ENCODE assay signal across 7 cellular contexts in the genomic region with DNA sequence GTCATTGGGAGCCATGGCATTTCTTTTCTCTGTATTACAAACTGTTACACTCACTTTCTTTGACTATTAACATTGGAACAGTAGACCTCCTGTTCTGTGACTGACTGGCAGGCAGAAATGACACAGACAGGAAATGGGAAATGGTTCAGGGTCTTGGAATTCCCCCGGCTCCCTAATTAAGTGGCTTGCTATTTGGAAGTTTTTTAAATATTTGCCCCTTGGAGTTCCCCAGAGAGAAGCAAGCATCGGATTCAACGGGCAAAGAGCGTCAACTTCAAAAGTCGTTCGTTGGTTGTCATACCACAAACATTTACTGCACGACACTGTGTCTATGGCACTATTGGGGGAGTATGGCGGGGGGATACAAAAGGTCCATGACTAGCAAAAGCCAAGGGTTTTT. TPM values are rescaled to one million over a fixed set of nuclear protein-coding genes. Genes with fewer than 3 reads are reported as not detected.
DNase-seq lines count a peak whose midpoint lies in the region; ATAC-seq, FAIRE-seq and TF ChIP-seq lines count a peak whose summit lies in the region.

No MANE protein-coding gene starts in this region.

- H3F3A ChIP-seq in GM23338 (replicated peaks; ENCODE audit: low read depth) (no peaks in the 10 kb centered on the region), neural cell (ENCODE audit: insufficient read depth, low read length, poor library complexity, severe bottlenecking) (peaks cover 4% of the 10 kb centered on the region)

- H3K27ac ChIP-seq in GM23338 (ENCODE audit: low read depth) (no peak overlapping the region), duodenal mucosa (ENCODE audit: low read depth, low read length) (peak overlapping the region; percentile 95), neural cell (ENCODE audit: low read length) (no peak overlapping the region)

- peak overlapping the region in 1 of 2 donors; percentile 95 for H3K9ac ChIP-seq in duodenal mucosa (ENCODE audit: low read depth in 1 of 2, low read length in 2 of 2)
- peak overlapping the region; percentile 88 for H3K9ac ChIP-seq in neural cell (ENCODE audit: low read length)

- ATAC-seq in GM23338 (no peak), HG02885 (IDR thresholded peaks at IDR 0.05; ENCODE audit: poor library complexity, unreplicated experiment) (no peak)

- H3K4me1 Mint-ChIP-seq in GM23338: peaks cover 14% of the 10 kb centered on the region

- H4K20me1 ChIP-seq in GM23338 (replicated peaks; ENCODE audit: insufficient read depth) (peaks cover 3% of the 10 kb centered on the region; the same call in 1 of the 2 replicates), neural cell (ENCODE audit: insufficient read depth) (no peaks in the 10 kb centered on the region)

- peaks cover 3% of the 10 kb centered on the region; the same call in 1 of the 3 replicates for H3K36me3 Mint-ChIP-seq in GM23338 (ENCODE audit: low read depth)

- H3K79me2 ChIP-seq in GM23338 (replicated peaks; ENCODE audit: insufficient read depth) (peaks cover 29% of the 10 kb centered on the region), neural cell (replicated peaks; ENCODE audit: insufficient read depth, low read length) (peaks cover 34% of the 10 kb centered on the region)

- H3K9me3 ChIP-seq in duodenal mucosa (ENCODE audit: control insufficient read depth in 1 of 2, low read length in 2 of 2): no peaks in the 10 kb centered on the region
- no peaks in the 10 kb centered on the region for H3K9me3 ChIP-seq in neural cell (ENCODE audit: low read length)

- H3K9me2 ChIP-seq in GM23338 (ENCODE audit: insufficient read depth): no peaks in the 10 kb centered on the region
- H3K9me2 ChIP-seq in neural cell (ENCODE audit: insufficient read depth, low read length): no peaks in the 10 kb centered on the region

- TF ChIP-seq CTCF in GM23338 (conservative IDR thresholded peaks at IDR 0.05; ENCODE audit: low read depth in 2 of 2) (no peak), neural cell (IDR thresholded peaks at IDR 0.05; ENCODE audit: poor library complexity, severe bottlenecking) (no peak)

- H3K27me3 Mint-ChIP-seq in GM23338 (ENCODE audit: insufficient read depth, low read depth, poor library complexity): peaks cover 2% of the 10 kb centered on the region

- H3K27me3 ChIP-seq in GM23338 (ENCODE audit: insufficient read depth) (no peaks in the 10 kb centered on the region), duodenal mucosa (ENCODE audit: control insufficient read depth in 1 of 2, insufficient read depth in 2 of 2, low read length in 2 of 2) (no peaks in the 10 kb centered on the region), neural cell (ENCODE audit: insufficient read depth, low read depth, low read length) (no peaks in the 10 kb centered on the region)

- H3K36me3 ChIP-seq in GM23338 (ENCODE audit: insufficient read depth): no peaks in the 10 kb centered on the region
- peaks cover 5 to 6% of the 10 kb centered on the region in 2 donors for H3K36me3 ChIP-seq in duodenal mucosa (ENCODE audit: control insufficient read depth in 1 of 2, insufficient read depth in 2 of 2, low read length in 2 of 2)
- H3K36me3 ChIP-seq in neural cell (ENCODE audit: insufficient read depth, low read length): no peaks in the 10 kb centered on the region

- TF ChIP-seq EP300 in neural cell (conservative IDR thresholded peaks at IDR 0.05; ENCODE audit: poor library complexity, severe bottlenecking): no peak

- H3K4me3 Mint-ChIP-seq in GM23338: peak overlapping the region; percentile 98

- DNase-seq in GM23338 (ENCODE audit: low spot score) (no peak), RCC 7860 (ENCODE audit: low spot score) (peak; percentile 88), NCI-H1048 (lab: John Stamatoyannopoulos, UW) (no peak), D341Med (ENCODE audit: low spot score) (no peak)

- no peak overlapping the region for H3K27ac Mint-ChIP-seq in GM23338

- peak overlapping the region; percentile 93 for H3K4me3 ChIP-seq in GM23338
- peak overlapping the region; percentile 92 to 95 for H3K4me3 ChIP-seq in duodenal mucosa (ENCODE audit: low read depth in 1 of 2, low read length in 2 of 2)
- H3K4me3 ChIP-seq in neural cell (ENCODE audit: low read length): peak overlapping the region; percentile 83

- H3K4me2 ChIP-seq in GM23338: peak overlapping the region; percentile 86
- H3K4me2 ChIP-seq in neural cell (ENCODE audit: low read length): peak overlapping the region; percentile 44

- peak; percentile 80 for FAIRE-seq in RCC 7860 (lab: Jason Lieb, UNC)

- H3K4me1 ChIP-seq in GM23338 (ENCODE audit: insufficient read depth) (peaks cover 11% of the 10 kb centered on the region), duodenal mucosa (ENCODE audit: control insufficient read depth in 1 of 2, insufficient read depth in 2 of 2, low read length in 2 of 2) (peaks cover 0 to 16% of the 10 kb centered on the region in 2 donors)

- no peak for TF ChIP-seq RAD21 in neural cell (conservative IDR thresholded peaks at IDR 0.05)

- H3K9me3 Mint-ChIP-seq in GM23338: no peaks in the 10 kb centered on the region

- H2AFZ ChIP-seq in GM23338 (peak overlapping the region; percentile 97; the same call in 1 of the 2 replicates), neural cell (ENCODE audit: low read depth, low read length) (no peak overlapping the region)

TF ChIP-seq in GM23338, 12 proteins besides CTCF, POLR2A, EP300 and RAD21:
- no peak for TF ChIP-seq ZNF114 (CRISPR knock-in tag; IDR thresholded peaks at IDR 0.05)
- no peak for TF ChIP-seq JUNB (IDR thresholded peaks at IDR 0.05; ENCODE audit: unreplicated experiment)
- no peak for TF ChIP-seq NANOG (IDR thresholded peaks at IDR 0.05; ENCODE audit: borderline replicate concordance)
TF ChIP-seq in GM23338: peak in this region for 0.

TF ChIP-seq in neural cell, 6 proteins besides CTCF, POLR2A, EP300 and RAD21:
- TF ChIP-seq, protein P1, sequence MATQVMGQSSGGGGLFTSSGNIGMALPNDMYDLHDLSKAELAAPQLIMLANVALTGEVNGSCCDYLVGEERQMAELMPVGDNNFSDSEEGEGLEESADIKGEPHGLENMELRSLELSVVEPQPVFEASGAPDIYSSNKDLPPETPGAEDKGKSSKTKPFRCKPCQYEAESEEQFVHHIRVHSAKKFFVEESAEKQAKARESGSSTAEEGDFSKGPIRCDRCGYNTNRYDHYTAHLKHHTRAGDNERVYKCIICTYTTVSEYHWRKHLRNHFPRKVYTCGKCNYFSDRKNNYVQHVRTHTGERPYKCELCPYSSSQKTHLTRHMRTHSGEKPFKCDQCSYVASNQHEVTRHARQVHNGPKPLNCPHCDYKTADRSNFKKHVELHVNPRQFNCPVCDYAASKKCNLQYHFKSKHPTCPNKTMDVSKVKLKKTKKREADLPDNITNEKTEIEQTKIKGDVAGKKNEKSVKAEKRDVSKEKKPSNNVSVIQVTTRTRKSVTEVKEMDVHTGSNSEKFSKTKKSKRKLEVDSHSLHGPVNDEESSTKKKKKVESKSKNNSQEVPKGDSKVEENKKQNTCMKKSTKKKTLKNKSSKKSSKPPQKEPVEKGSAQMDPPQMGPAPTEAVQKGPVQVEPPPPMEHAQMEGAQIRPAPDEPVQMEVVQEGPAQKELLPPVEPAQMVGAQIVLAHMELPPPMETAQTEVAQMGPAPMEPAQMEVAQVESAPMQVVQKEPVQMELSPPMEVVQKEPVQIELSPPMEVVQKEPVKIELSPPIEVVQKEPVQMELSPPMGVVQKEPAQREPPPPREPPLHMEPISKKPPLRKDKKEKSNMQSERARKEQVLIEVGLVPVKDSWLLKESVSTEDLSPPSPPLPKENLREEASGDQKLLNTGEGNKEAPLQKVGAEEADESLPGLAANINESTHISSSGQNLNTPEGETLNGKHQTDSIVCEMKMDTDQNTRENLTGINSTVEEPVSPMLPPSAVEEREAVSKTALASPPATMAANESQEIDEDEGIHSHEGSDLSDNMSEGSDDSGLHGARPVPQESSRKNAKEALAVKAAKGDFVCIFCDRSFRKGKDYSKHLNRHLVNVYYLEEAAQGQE (IDR thresholded peaks at IDR 0.05; ENCODE audit: borderline replicate concordance): no peak
- no peak for TF ChIP-seq TAF1 (IDR thresholded peaks at IDR 0.05; ENCODE audit: low read depth)
- no peak for TF ChIP-seq EZH2 (IDR thresholded peaks at IDR 0.05; ENCODE audit: borderline replicate concordance, insufficient read depth, low read length, poor library complexity, severe bottlenecking)
- TF ChIP-seq MXI1 (conservative IDR thresholded peaks at IDR 0.05; ENCODE audit: poor library complexity, severe bottlenecking): no peak
- TF ChIP-seq POLR2AphosphoS5 (IDR thresholded peaks at IDR 0.05): no peak
- TF ChIP-seq SMC3 (conservative IDR thresholded peaks at IDR 0.05; ENCODE audit: poor library complexity): no peak

RNA-seq across cellular contexts. Expression of gene BIRC2, which starts 1.1 kb away (rescaled TPM):
- 25.2 and 38.2 TPM in 2 replicates for total RNA-seq in GM23338 (2014; rRNA removed; shearing (Covaris generic))
- polyA plus RNA-seq in GM23338 (2016; fragmentation: Nextera tagmentation; extraction: Ambion mirVana) (15.3 and 15.7 TPM in 2 replicates), neural cell (61.7 and 68.7 TPM in 2 replicates)
- polyA minus RNA-seq in neural cell: 133 and 139 TPM in 2 replicates

RNA-seq across cellular contexts. Expression of gene BIRC3, which starts 28.6 kb away (rescaled TPM):
- 0.03 TPM in 1 of 2 replicates, not detected in the other for total RNA-seq in GM23338 (2014; rRNA removed; shearing (Covaris generic))
- polyA plus RNA-seq in GM23338 (2016; fragmentation: Nextera tagmentation; extraction: Ambion mirVana) (0.42 TPM in 1 of 2 replicates, not detected in the other), neural cell (not detected in 2 replicates)
- polyA minus RNA-seq in neural cell: under 0.01 TPM in 1 of 2 replicates, not detected in the other
